Comparison of ENCODE assay signal across 21 cellular contexts in the genomic region with DNA sequence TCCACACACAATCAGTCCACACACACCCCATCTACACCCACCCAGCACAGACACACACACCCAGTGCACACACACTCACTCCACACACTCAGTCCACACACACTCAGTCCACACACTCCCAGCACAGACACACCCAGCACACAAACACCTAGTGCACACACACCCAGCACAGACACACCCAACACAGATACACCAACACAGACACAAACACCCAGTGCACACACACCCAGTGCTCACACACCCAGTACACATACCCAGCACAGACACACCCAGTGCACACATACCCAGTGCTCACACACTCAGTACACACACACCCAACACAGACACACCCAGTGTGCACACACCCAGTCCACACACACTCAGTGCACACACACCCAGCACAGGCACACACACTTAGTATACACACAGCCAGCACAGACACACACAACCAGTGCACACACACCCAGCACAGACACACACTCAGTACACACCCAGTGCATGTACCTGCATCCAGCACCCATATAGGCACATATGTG.
DNase-seq lines count a peak whose midpoint lies in the region; ATAC-seq, FAIRE-seq and TF ChIP-seq lines count a peak whose summit lies in the region.
"Had no signal": no experiment of that assay in that cellular context is flagged by ENCODE, and none has a peak within 500 bp of the region (broad histone marks: within the 10 kb centered on the region; RNA-seq: fewer than 3 reads in every experiment).

No MANE protein-coding gene starts in this region.

- H3K4me3 Mint-ChIP-seq in H9 (no peak overlapping the region; a peak in 1 of 5 replicates), WTC11 (no peak overlapping the region)
- H3K4me3 Mint-ChIP-seq in natural killer cell treated with Interleukin-12 subunit alpha and Interleukin-12 subunit beta and Interleukin-15 and Interleukin-18, amount 100 ng/mL, for 72 hours: no peak overlapping the region
- H3K4me3 Mint-ChIP-seq: CD8-positive, alpha-beta T cell had no signal

- H4K5ac ChIP-seq in H9 (ENCODE audit: insufficient read length, low read depth, low read length): no peak overlapping the region

- H3K4me1 Mint-ChIP-seq in H9 (peaks cover 2 to 4% of the 10 kb centered on the region in 2 experiments; a peak in 2 of 4 replicates), WTC11 (no peaks in the 10 kb centered on the region)
- no peaks in the 10 kb centered on the region for H3K4me1 Mint-ChIP-seq in natural killer cell treated with Interleukin-12 subunit alpha and Interleukin-12 subunit beta and Interleukin-15 and Interleukin-18, amount 100 ng/mL, for 72 hours (ENCODE audit: low read depth in 2 of 2)

- no peak overlapping the region for H2BK120ac ChIP-seq in H9 (ENCODE audit: low read depth, low read length, poor library complexity, severe bottlenecking)

- H3K9me3 ChIP-seq in H9 (ENCODE audit: control insufficient read depth, low read depth, low read length) (no peaks in the 10 kb centered on the region), kidney (ENCODE audit: control insufficient read depth in 1 of 2, low read length in 2 of 2) (no peaks in the 10 kb centered on the region), WERI-Rb-1 (ENCODE audit: severe bottlenecking) (no peaks in the 10 kb centered on the region)
- H3K9me3 ChIP-seq: BLaER1 treated with 17β-estradiol and CSF1 and Interleukin-3, amounts not matched to agents 10 nM and 100 nM; HAP-1 had no signal

- H3K27me3 Mint-ChIP-seq in H9 (ENCODE audit: low read depth): peaks cover 20% of the 10 kb centered on the region
- no peaks in the 10 kb centered on the region for H3K27me3 Mint-ChIP-seq in WTC11 (ENCODE audit: low read depth)
- H3K27me3 Mint-ChIP-seq in natural killer cell treated with Interleukin-12 subunit alpha and Interleukin-12 subunit beta and Interleukin-15 and Interleukin-18, amount 100 ng/mL, for 72 hours: peaks cover 0 to 7% of the 10 kb centered on the region in 2 donors

- no peak overlapping the region for H3T11ph ChIP-seq in H9 (ENCODE audit: low read length)

- no peak for FAIRE-seq in kidney (lab: Jason Lieb, UNC)
- FAIRE-seq: GM18507, RCC 7860 had no signal

- H4K20me1 ChIP-seq in H9 (ENCODE audit: control insufficient read depth, insufficient read depth, insufficient read length): no peaks in the 10 kb centered on the region

- H3K79me2 ChIP-seq in H9 (ENCODE audit: insufficient read depth, low read length): no peaks in the 10 kb centered on the region

- no peak overlapping the region for H3K27ac ChIP-seq in H9 (ENCODE audit: insufficient read length, low read depth, low read length)
- no peak overlapping the region for H3K27ac ChIP-seq in kidney (ENCODE audit: low read depth in 2 of 2, low read length in 2 of 2)
- no peak overlapping the region for H3K27ac ChIP-seq in WERI-Rb-1

- no peak overlapping the region for H3K23ac ChIP-seq in H9 (ENCODE audit: insufficient read length, low read depth, low read length)

- H2AK5ac ChIP-seq in H9 (ENCODE audit: insufficient read length, low read length): no peak overlapping the region

- H3K27me3 ChIP-seq in H9 (ENCODE audit: insufficient read depth, low read length): no peaks in the 10 kb centered on the region; the same call in 1 of the 2 replicates
- H3K27me3 ChIP-seq in WERI-Rb-1 (ENCODE audit: insufficient read depth, low read depth, severe bottlenecking): no peaks in the 10 kb centered on the region

- no peak for ATAC-seq in WTC11
- peak; percentile 43 to 46 for ATAC-seq in natural killer cell treated with Interleukin-12 subunit alpha and Interleukin-12 subunit beta and Interleukin-15 and Interleukin-18, amount 100 ng/mL, for 72 hours
- ATAC-seq in HG02678 (IDR thresholded peaks at IDR 0.05; ENCODE audit: unreplicated experiment): no peak
- no peak for ATAC-seq in HG03469 (IDR thresholded peaks at IDR 0.05; ENCODE audit: unreplicated experiment)
- ATAC-seq: CD8-positive, alpha-beta T cell; Right ventricle myocardium inferior had no signal

- no peaks in the 10 kb centered on the region for H3K4me1 ChIP-seq in H9 (ENCODE audit: insufficient read depth, low read length)
- H3K4me1 ChIP-seq in kidney (ENCODE audit: control insufficient read depth in 1 of 2, insufficient read depth in 1 of 2, low read depth in 1 of 2, low read length in 2 of 2): no peaks in the 10 kb centered on the region
- H3K4me1 ChIP-seq: HAP-1 had no signal

- no peak overlapping the region for H3K14ac ChIP-seq in H9 (ENCODE audit: insufficient read depth, low read length)

- DNase-seq in H9 (no peak), WTC11 (ENCODE audit: low spot score) (no peak), kidney (peak; percentile 10), WERI-Rb-1 (no peak), SKM-1 (lab: John Stamatoyannopoulos, UW; ENCODE audit: unreplicated experiment) (no peak)
- DNase-seq in natural killer cell treated with Interleukin-12 subunit alpha and Interleukin-12 subunit beta and Interleukin-15 and Interleukin-18, amount 100 ng/mL, for 72 hours (ENCODE audit: low spot score): peak; percentile 10
- DNase-seq: Calu3; CD8-positive, alpha-beta T cell; DMS53; EL; KBM-7; NCI-H1694 treated with DMSO at 0.1 percent for 48 hours; NCI-H510A; NCI-H748 treated with DMSO at 0.1 percent for 48 hours had no signal

- H2BK5ac ChIP-seq in H9 (ENCODE audit: insufficient read length, low read length): no peak overlapping the region

- no peak overlapping the region for H2BK15ac ChIP-seq in H9 (ENCODE audit: low read depth, low read length)

- TF ChIP-seq CTCF in H9 (conservative IDR thresholded peaks at IDR 0.05) (no peak), WTC11 (IDR thresholded peaks at IDR 0.05) (no peak), kidney (IDR thresholded peaks at IDR 0.05; ENCODE audit: borderline replicate concordance, extremely low read depth, insufficient read depth) (no peak), WERI-Rb-1 (IDR thresholded peaks at IDR 0.05; ENCODE audit: low read depth, low read length) (no peak)

- CTCF ChIA-PET in WTC11 (lab: Charles Lee): interaction anchor here (1.3 kb wide), 1 partner anchor 99 kb away, joined by 3 read pairs; no protein-coding TSS in a partner anchor

- no peak overlapping the region for H2AFZ ChIP-seq in H9 (ENCODE audit: low read length)

- POLR2A ChIA-PET in WTC11 (lab: Charles Lee): no interaction called here

- no peak overlapping the region for H4K91ac ChIP-seq in H9 (ENCODE audit: insufficient read length, low read depth, low read length)

- no peak overlapping the region for H3K18ac ChIP-seq in H9 (ENCODE audit: insufficient read length, low read depth, low read length)

- H3K27ac Mint-ChIP-seq in H9 (peak overlapping the region in 2 of 3 experiments; percentile 13 to 64; a peak in 3 of 7 replicates), WTC11 (peak overlapping the region; percentile 14; the same call in 1 of the 2 replicates)
- no peak overlapping the region for H3K27ac Mint-ChIP-seq in natural killer cell treated with Interleukin-12 subunit alpha and Interleukin-12 subunit beta and Interleukin-15 and Interleukin-18, amount 100 ng/mL, for 72 hours
- H3K27ac Mint-ChIP-seq: CD8-positive, alpha-beta T cell had no signal

- intact Hi-C loops in kidney (cut with DNase I): no loop called here

- no peaks in the 10 kb centered on the region for H3K23me2 ChIP-seq in H9 (ENCODE audit: insufficient read length, low read depth, low read length, poor library complexity, severe bottlenecking)

- no peak overlapping the region for H3K56ac ChIP-seq in H9 (ENCODE audit: insufficient read length, low read depth, low read length)

- no peaks in the 10 kb centered on the region for H3K36me3 ChIP-seq in kidney (ENCODE audit: control insufficient read depth in 1 of 2, insufficient read depth in 2 of 2, low read length in 2 of 2)
- H3K36me3 ChIP-seq in WERI-Rb-1: no peaks in the 10 kb centered on the region
- H3K36me3 ChIP-seq: HAP-1 had no signal

- no peak overlapping the region for H2BK20ac ChIP-seq in H9 (ENCODE audit: low read depth, low read length, poor library complexity, severe bottlenecking)

- no peaks in the 10 kb centered on the region for H3K36me3 Mint-ChIP-seq in H9 (ENCODE audit: insufficient read depth in 1 of 3, low read depth in 3 of 3)
- H3K36me3 Mint-ChIP-seq in WTC11: no peaks in the 10 kb centered on the region
- no peaks in the 10 kb centered on the region for H3K36me3 Mint-ChIP-seq in natural killer cell treated with Interleukin-12 subunit alpha and Interleukin-12 subunit beta and Interleukin-15 and Interleukin-18, amount 100 ng/mL, for 72 hours
- H3K36me3 Mint-ChIP-seq: CD8-positive, alpha-beta T cell had no signal

- no peak overlapping the region for H3K4me2 ChIP-seq in H9 (ENCODE audit: insufficient read depth, insufficient read length, low read length)

- no peak overlapping the region for H3K4me3 ChIP-seq in kidney (ENCODE audit: low read length in 2 of 2)
- no peak overlapping the region for H3K4me3 ChIP-seq in WERI-Rb-1 (ENCODE audit: low read depth, low read length)
- H3K4me3 ChIP-seq: BLaER1 treated with 17β-estradiol and CSF1 and Interleukin-3, amounts not matched to agents 10 nM and 100 nM; HAP-1 had no signal

- H3K9ac ChIP-seq in H9 (ENCODE audit: extremely low read depth, insufficient read length, low read length): no peak overlapping the region
- H3K9ac ChIP-seq in kidney (ENCODE audit: low read length in 2 of 2): no peak overlapping the region

- no peak overlapping the region for H2BK12ac ChIP-seq in H9 (ENCODE audit: insufficient read length, low read depth, low read length)

- no peak overlapping the region for H4K8ac ChIP-seq in H9 (replicated peaks; ENCODE audit: insufficient read length, low read depth, low read length)

- H3K9me3 Mint-ChIP-seq in H9 (peaks cover 0 to 2% of the 10 kb centered on the region in 2 experiments; a peak in 1 of 5 replicates), WTC11 (no peaks in the 10 kb centered on the region)
- no peaks in the 10 kb centered on the region for H3K9me3 Mint-ChIP-seq in natural killer cell treated with Interleukin-12 subunit alpha and Interleukin-12 subunit beta and Interleukin-15 and Interleukin-18, amount 100 ng/mL, for 72 hours
- H3K9me3 Mint-ChIP-seq: CD8-positive, alpha-beta T cell had no signal

- no peak overlapping the region for H3K4ac ChIP-seq in H9 (ENCODE audit: low read depth, low read length)

- H3K79me1 ChIP-seq in H9 (ENCODE audit: insufficient read depth, low read depth, low read length, poor library complexity, severe bottlenecking): no peaks in the 10 kb centered on the region

TF ChIP-seq in WTC11, 78 proteins besides CTCF, POLR2A, EP300 and RAD21:
- TF ChIP-seq, protein P1, sequence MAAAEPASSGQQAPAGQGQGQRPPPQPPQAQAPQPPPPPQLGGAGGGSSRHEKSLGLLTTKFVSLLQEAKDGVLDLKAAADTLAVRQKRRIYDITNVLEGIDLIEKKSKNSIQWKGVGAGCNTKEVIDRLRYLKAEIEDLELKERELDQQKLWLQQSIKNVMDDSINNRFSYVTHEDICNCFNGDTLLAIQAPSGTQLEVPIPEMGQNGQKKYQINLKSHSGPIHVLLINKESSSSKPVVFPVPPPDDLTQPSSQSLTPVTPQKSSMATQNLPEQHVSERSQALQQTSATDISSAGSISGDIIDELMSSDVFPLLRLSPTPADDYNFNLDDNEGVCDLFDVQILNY (CRISPR knock-in tag; IDR thresholded peaks at IDR 0.05): no peak
- TF ChIP-seq GRHL2 (CRISPR knock-in tag; IDR thresholded peaks at IDR 0.05; ENCODE audit: insufficient replicate concordance, severe bottlenecking): no peak
- no peak for TF ChIP-seq SP1 (CRISPR knock-in tag; conservative IDR thresholded peaks at IDR 0.05)
- TF ChIP-seq RORB (CRISPR knock-in tag; IDR thresholded peaks at IDR 0.05): no peak

Comparison
In these comparisons a context has a peak if more than half of its experiments do, and no peak if none do; other contexts are left out.
1. DNase-seq: peak in kidney (single experiment) and natural killer cell treated with Interleukin-12 subunit alpha and Interleukin-12 subunit beta and Interleukin-15 and Interleukin-18, amount 100 ng/mL, for 72 hours (single experiment); none in H9 (single experiment), WTC11 (single experiment), WERI-Rb-1 (single experiment) and SKM-1 (single experiment).
2. H3K27ac Mint-ChIP-seq: peak in H9 (2 of 3) and WTC11 (single experiment); none in natural killer cell treated with Interleukin-12 subunit alpha and Interleukin-12 subunit beta and Interleukin-15 and Interleukin-18, amount 100 ng/mL, for 72 hours (0 of 2).
3. ATAC-seq: peak in natural killer cell treated with Interleukin-12 subunit alpha and Interleukin-12 subunit beta and Interleukin-15 and Interleukin-18, amount 100 ng/mL, for 72 hours (2 of 2); none in WTC11 (single experiment), HG02678 (single experiment) and HG03469 (single experiment).